In genomic region chr3:197471221-197472010, GRCh38 we compare ENCODE assay signal across 1 cellular context.
TF ChIP-seq lines count a peak whose summit lies in the region.

No MANE protein-coding gene starts in this region.

TF ChIP-seq in HepG2, 621 proteins besides CTCF, POLR2A, EP300 and RAD21 (continued from another document and continues in another):
- TF ChIP-seq ZGPAT (CRISPR knock-in tag; IDR thresholded peaks at IDR 0.05) (no peak; the same call in 1 of the 2 replicates), ZNF7 (CRISPR knock-in tag; IDR thresholded peaks at IDR 0.05) (no peak), HCFC1 (IDR thresholded peaks at IDR 0.05; ENCODE audit: low read depth, low read length) (no peak), MBD4 (IDR thresholded peaks at IDR 0.05; ENCODE audit: borderline replicate concordance, low read length) (0 out of 2 replicates have a peak, but pooled peaks have one; percentile 65), ZNF10 (CRISPR knock-in tag; IDR thresholded peaks at IDR 0.05; ENCODE audit: borderline replicate concordance, low read depth) (no peak), ZNF224 (CRISPR knock-in tag; IDR thresholded peaks at IDR 0.05) (no peak), SYNCRIP (IDR thresholded peaks at IDR 0.05; ENCODE audit: insufficient read depth, low read depth, low read length) (no peak), THAP9 (CRISPR knock-in tag; IDR thresholded peaks at IDR 0.05; ENCODE audit: borderline replicate concordance) (no peak), GABPB1 (CRISPR knock-in tag; IDR thresholded peaks at IDR 0.05) (peak; percentile 26; the same call in 1 of the 2 replicates), ZSCAN30 (CRISPR knock-in tag; IDR thresholded peaks at IDR 0.05) (no peak), ZNF30 (CRISPR knock-in tag; IDR thresholded peaks at IDR 0.05) (no peak), ZNF574 (CRISPR knock-in tag; IDR thresholded peaks at IDR 0.05) (peak; percentile 71), SMAD1 (CRISPR knock-in tag; IDR thresholded peaks at IDR 0.05; ENCODE audit: borderline replicate concordance, low read depth) (no peak; the same call in 1 of the 2 replicates), MLX (CRISPR knock-in tag; IDR thresholded peaks at IDR 0.05) (no peak), ZNF761 (CRISPR knock-in tag; conservative IDR thresholded peaks at IDR 0.05) (no peak), MAFG (CRISPR knock-in tag; IDR thresholded peaks at IDR 0.05) (no peak), HNRNPL (IDR thresholded peaks at IDR 0.05; ENCODE audit: low read depth, low read length) (peak; percentile 86), PAX8 (CRISPR knock-in tag; IDR thresholded peaks at IDR 0.05; ENCODE audit: borderline replicate concordance) (no peak), SOX13 (IDR thresholded peaks at IDR 0.05) (no peak), SOX13 (CRISPR knock-in tag; conservative IDR thresholded peaks at IDR 0.05 in 1 of 2, IDR thresholded peaks at IDR 0.05 in 1 of 2) (peak in 1 of 2 experiments; percentile 62; a peak in 1 of 4 replicates), ARNT (IDR thresholded peaks at IDR 0.05) (no peak), MTERF4 (CRISPR knock-in tag; IDR thresholded peaks at IDR 0.05) (peak; percentile 72; the same call in 1 of the 2 replicates), POLR2AphosphoS5 (IDR thresholded peaks at IDR 0.05; ENCODE audit: low read depth, low read length) (no peak), ZFY (CRISPR knock-in tag; IDR thresholded peaks at IDR 0.05) (peak; percentile 66; the same call in 1 of the 2 replicates), ZNF691 (CRISPR knock-in tag; IDR thresholded peaks at IDR 0.05; ENCODE audit: borderline replicate concordance, low read depth) (no peak), MBNL3 (CRISPR knock-in tag; conservative IDR thresholded peaks at IDR 0.05) (no peak), PHF8 (CRISPR knock-in tag; IDR thresholded peaks at IDR 0.05) (peak; percentile 17; the same call in 1 of the 2 replicates), WIZ (CRISPR knock-in tag; IDR thresholded peaks at IDR 0.05) (no peak), ARID3A (IDR thresholded peaks at IDR 0.05; ENCODE audit: low read depth, low read length) (no peak), BORCS8-MEF2B (CRISPR knock-in tag; IDR thresholded peaks at IDR 0.05) (no peak; the same call in 1 of the 2 replicates), ZNF530 (CRISPR knock-in tag; IDR thresholded peaks at IDR 0.05; ENCODE audit: low read depth) (no peak), ZNF557 (CRISPR knock-in tag; IDR thresholded peaks at IDR 0.05) (0 out of 2 replicates have a peak, but pooled peaks have one; percentile 43), THAP8 (CRISPR knock-in tag; IDR thresholded peaks at IDR 0.05; ENCODE audit: borderline replicate concordance) (no peak), ZNF670 (CRISPR knock-in tag; IDR thresholded peaks at IDR 0.05; ENCODE audit: borderline replicate concordance) (no peak), ZNF441 (CRISPR knock-in tag; IDR thresholded peaks at IDR 0.05; ENCODE audit: borderline replicate concordance) (no peak), CEBPG (CRISPR knock-in tag; IDR thresholded peaks at IDR 0.05) (no peak), FOSL1 (CRISPR knock-in tag; IDR thresholded peaks at IDR 0.05; ENCODE audit: borderline replicate concordance) (no peak), HNRNPH1 (optimal IDR thresholded peaks at IDR 0.05; ENCODE audit: low read depth, low read length) (no peak), BRF2 (CRISPR knock-in tag; IDR thresholded peaks at IDR 0.05) (no peak), SNAPC4 (CRISPR knock-in tag; IDR thresholded peaks at IDR 0.05) (no peak), PRPF4 (IDR thresholded peaks at IDR 0.05; ENCODE audit: low read depth, low read length, poor library complexity, severe bottlenecking) (no peak), ZNF510 (CRISPR knock-in tag; IDR thresholded peaks at IDR 0.05; ENCODE audit: low read depth) (no peak), ZNF460 (CRISPR knock-in tag; IDR thresholded peaks at IDR 0.05; ENCODE audit: borderline replicate concordance) (no peak), SIN3A (IDR thresholded peaks at IDR 0.05; ENCODE audit: borderline replicate concordance, low read depth, low read length) (no peak), CERS6 (CRISPR knock-in tag; IDR thresholded peaks at IDR 0.05) (no peak)
